ENCODE assay signal across 18 cellular contexts in genomic region chr4:177403746-177404145, GRCh38. TPM values are rescaled to one million over a fixed set of nuclear protein-coding genes. Genes with fewer than 3 reads are reported as not detected.
DNase-seq lines count a peak whose midpoint lies in the region; ATAC-seq, FAIRE-seq and TF ChIP-seq lines count a peak whose summit lies in the region.
"Had no signal": no experiment of that assay in that cellular context is flagged by ENCODE, and none has a peak within 500 bp of the region (broad histone marks: within the 10 kb centered on the region; RNA-seq: fewer than 3 reads in every experiment).

No MANE protein-coding gene starts in this region.

- TF ChIP-seq CTCF in Calu3 (IDR thresholded peaks at IDR 0.05; ENCODE audit: unreplicated experiment) (no peak), astrocyte (IDR thresholded peaks at IDR 0.05; ENCODE audit: insufficient read depth, low read depth, low read length) (no peak), osteoblast (IDR thresholded peaks at IDR 0.05; ENCODE audit: extremely low read depth, low read depth, low read length) (no peak), right atrium auricular region (IDR thresholded peaks at IDR 0.05) (no peak)

- H3K4me2 ChIP-seq in astrocyte (ENCODE audit: low read length) = no peak overlapping the region
- H3K4me2 ChIP-seq in osteoblast (ENCODE audit: insufficient read depth, low read length) = peak overlapping the region; percentile 39

- BruUV-seq in Calu3 (replicated peaks; lab: Mats Ljungman, UMichigan) = no TSS peak

- H3K4me1 Mint-ChIP-seq in Calu3 (ENCODE audit: low read depth, unreplicated experiment) = peaks cover 50% of the 10 kb centered on the region
- H3K4me1 Mint-ChIP-seq in astrocyte (ENCODE audit: low read depth, unreplicated experiment) = peaks cover 1% of the 10 kb centered on the region

- H3K9me3 Mint-ChIP-seq in Calu3 (ENCODE audit: low read depth, unreplicated experiment) (peaks cover 4% of the 10 kb centered on the region), astrocyte (ENCODE audit: unreplicated experiment) (peaks cover 2% of the 10 kb centered on the region)

- peak overlapping the region; percentile 75 for H3K27ac Mint-ChIP-seq in Calu3 (ENCODE audit: unreplicated experiment)
- H3K27ac Mint-ChIP-seq in astrocyte (ENCODE audit: unreplicated experiment) = no peak overlapping the region

- H3K4me3 ChIP-seq in astrocyte (ENCODE audit: insufficient read depth, low read depth, low read length) (no peak overlapping the region), osteoblast (ENCODE audit: insufficient read depth, low read length) (no peak overlapping the region), right atrium auricular region (no peak overlapping the region)
- H3K4me3 ChIP-seq: GM23248 had no signal

- no peaks in the 10 kb centered on the region for H3K27me3 ChIP-seq in astrocyte (ENCODE audit: insufficient read depth, low read length)
- peaks cover 2% of the 10 kb centered on the region for H3K27me3 ChIP-seq in osteoblast (ENCODE audit: insufficient read depth, low read length)
- H3K27me3 ChIP-seq in right atrium auricular region = no peaks in the 10 kb centered on the region

- CTCF ChIA-PET in Calu3 (lab: Charles Lee) = interaction anchor here (0.5 kb wide), 1 partner anchor 16 kb away, joined by 3 read pairs; no protein-coding TSS in a partner anchor

- H4K20me1 ChIP-seq in astrocyte (ENCODE audit: insufficient read depth, low read length) (no peaks in the 10 kb centered on the region), osteoblast (ENCODE audit: insufficient read depth, low read length) (no peaks in the 10 kb centered on the region)

- no peak overlapping the region for H3K9ac ChIP-seq in astrocyte (ENCODE audit: low read length)
- H3K9ac ChIP-seq: GM23248 had no signal

- H2AFZ ChIP-seq in astrocyte (ENCODE audit: low read depth, low read length) = no peak overlapping the region
- peak overlapping the region; percentile 51 for H2AFZ ChIP-seq in osteoblast (ENCODE audit: low read length)
- H2AFZ ChIP-seq: GM23248 had no signal

- peak overlapping the region; percentile 42 for H3K4me3 Mint-ChIP-seq in Calu3 (ENCODE audit: low read depth, unreplicated experiment)
- H3K4me3 Mint-ChIP-seq in astrocyte (ENCODE audit: unreplicated experiment) = no peak overlapping the region

- H3K27ac ChIP-seq in astrocyte (ENCODE audit: low read depth, low read length) = no peak overlapping the region
- no peak overlapping the region for H3K27ac ChIP-seq in osteoblast (ENCODE audit: low read depth, low read length)
- H3K27ac ChIP-seq in right atrium auricular region = no peak overlapping the region
- H3K27ac ChIP-seq: GM23248, RWPE1 had no signal

- H3K36me3 ChIP-seq in astrocyte (ENCODE audit: insufficient read depth, low read length) (no peaks in the 10 kb centered on the region), osteoblast (ENCODE audit: insufficient read depth, low read length) (no peaks in the 10 kb centered on the region), right atrium auricular region (no peaks in the 10 kb centered on the region)

- DNase-seq in Calu3 (no peak), NCI-H524 (lab: John Stamatoyannopoulos, UW) (peak; percentile 48 to 58), astrocyte (ENCODE audit: low read depth) (peak; percentile 57), osteoblast (ENCODE audit: insufficient read length, low spot score, missing footprints) (no peak), right atrium auricular region (ENCODE audit: low spot score) (no peak), T-helper 1 cell (no peak), kidney tubule cell (ENCODE audit: low spot score) (no peak)
- DNase-seq: CD4-positive, alpha-beta memory T cell; DMS79 treated with DMSO at 0.1 percent for 48 hours; GM23248; KBM-7; MV-4-11; NCI-H1417 treated with DMSO at 0.1 percent for 48 hours; NCI-H2029 treated with DMSO at 0.1 percent for 48 hours; NCI-H526; OCI-M1 had no signal

- H3K9me3 ChIP-seq in astrocyte (ENCODE audit: insufficient read depth, low read depth, low read length) (no peaks in the 10 kb centered on the region), osteoblast (ENCODE audit: low read depth, low read length) (no peaks in the 10 kb centered on the region), right atrium auricular region (no peaks in the 10 kb centered on the region)

- no peak for ATAC-seq in GM18502 (IDR thresholded peaks at IDR 0.05; ENCODE audit: poor library complexity, unreplicated experiment)

- no peaks in the 10 kb centered on the region for H3K27me3 Mint-ChIP-seq in Calu3 (ENCODE audit: unreplicated experiment)
- H3K27me3 Mint-ChIP-seq in astrocyte (ENCODE audit: low read depth, unreplicated experiment) = no peaks in the 10 kb centered on the region
- H3K27me3 Mint-ChIP-seq: CD4-positive, alpha-beta memory T cell had no signal

- H3K4me1 ChIP-seq in astrocyte (ENCODE audit: insufficient read depth, low read length) (peaks cover 4% of the 10 kb centered on the region), osteoblast (ENCODE audit: insufficient read depth, low read length) (no peaks in the 10 kb centered on the region), right atrium auricular region (no peaks in the 10 kb centered on the region)

- no peak for FAIRE-seq in astrocyte (lab: Jason Lieb, UNC)

- no peaks in the 10 kb centered on the region for H3K79me2 ChIP-seq in astrocyte (ENCODE audit: insufficient read depth, low read length)
- H3K79me2 ChIP-seq in osteoblast (ENCODE audit: insufficient read depth, low read length) = no peaks in the 10 kb centered on the region

- peaks cover 3% of the 10 kb centered on the region for H3K36me3 Mint-ChIP-seq in Calu3 (ENCODE audit: insufficient read depth, unreplicated experiment)
- no peaks in the 10 kb centered on the region for H3K36me3 Mint-ChIP-seq in astrocyte (ENCODE audit: low read depth, unreplicated experiment)
- H3K36me3 Mint-ChIP-seq: CD4-positive, alpha-beta memory T cell had no signal

- intact Hi-C loops in Calu3 (cut with micrococcal nuclease; ENCODE audit: unreplicated experiment) = loop anchor here (5.0 kb wide), 1 partner anchor 39 kb away; the partner anchor contains the start of gene AGA

RNA-seq across cellular contexts. Expression of gene AGA, which starts 38.5 kb away (rescaled TPM):
- total RNA-seq in Calu3 (2022) (21.5 and 22.7 TPM in 2 replicates), astrocyte (15.1 and 17.1 TPM in 2 replicates), osteoblast (43.4 and 61.9 TPM in 2 replicates), right atrium auricular region (10 to 100 TPM in 1 of 2 donors, 1 to 10 TPM in 1; 5.4 to 14.5 TPM)

Comparison
In these comparisons a context has a peak if more than half of its experiments do, and no peak if none do; other contexts are left out.
1. DNase-seq: peak in NCI-H524 (2 of 2) and astrocyte (single experiment); none in Calu3 (single experiment), osteoblast (single experiment), right atrium auricular region (single experiment), T-helper 1 cell (0 of 5) and kidney tubule cell (single experiment).